Comparison of ENCODE assay signal across 10 cellular contexts in the genomic region with DNA sequence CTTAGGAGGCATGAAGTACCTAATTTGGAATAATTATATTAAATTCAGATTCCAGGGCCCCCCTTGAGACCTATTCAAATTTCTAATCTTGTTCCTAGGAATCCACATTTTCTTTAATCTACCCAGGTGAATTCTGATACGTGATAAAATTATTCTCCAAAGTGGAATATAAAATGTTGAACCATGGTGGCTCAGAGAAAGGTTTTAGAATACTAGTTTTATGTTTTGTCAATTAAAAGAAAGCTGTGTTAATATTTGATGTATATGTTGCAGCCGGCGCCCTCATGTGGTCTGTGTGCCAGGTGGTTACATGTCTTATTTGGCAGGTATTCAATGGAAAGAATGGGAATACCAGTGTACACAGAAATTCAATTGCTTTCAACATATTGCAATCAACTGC.
DNase-seq lines count a peak whose midpoint lies in the region; FAIRE-seq and TF ChIP-seq lines count a peak whose summit lies in the region.
"Had no signal": no experiment of that assay in that cellular context is flagged by ENCODE, and none has a peak within 500 bp of the region (broad histone marks: within the 10 kb centered on the region; RNA-seq: fewer than 3 reads in every experiment).

No MANE protein-coding gene starts in this region.

- no peak overlapping the region for H3K27ac ChIP-seq in endodermal cell (ENCODE audit: low read depth, low read length)
- H3K27ac ChIP-seq: BLaER1 treated with 17β-estradiol and CSF1 and Interleukin-3, amounts not matched to agents 10 nM and 100 nM had no signal

- H3K4me3 ChIP-seq in endodermal cell (ENCODE audit: low read length) = no peak overlapping the region
- H3K4me3 ChIP-seq in retinal pigment epithelial cell (ENCODE audit: low read length) = no peak overlapping the region
- H3K4me3 ChIP-seq: BLaER1 treated with 17β-estradiol and CSF1 and Interleukin-3, amounts not matched to agents 10 nM and 100 nM had no signal

- peaks cover 10% of the 10 kb centered on the region for H3K4me1 Mint-ChIP-seq in endodermal cell

- H3K9me3 Mint-ChIP-seq in endodermal cell = no peaks in the 10 kb centered on the region

- no peak for FAIRE-seq in urothelium cell line (lab: Jason Lieb, UNC)

- H3K36me3 Mint-ChIP-seq in endodermal cell (ENCODE audit: low read depth) = no peaks in the 10 kb centered on the region
- H3K36me3 Mint-ChIP-seq: activated CD4-positive, alpha-beta memory T cell treated with anti-CD3 and anti-CD28 coated beads for 36 hours had no signal

- no peak overlapping the region for H3K9ac ChIP-seq in endodermal cell (ENCODE audit: extremely low read depth, low read length, poor library complexity, severe bottlenecking)
- H3K9ac ChIP-seq: BLaER1 treated with 17β-estradiol and CSF1 and Interleukin-3, amounts not matched to agents 10 nM and 100 nM had no signal

- no peaks in the 10 kb centered on the region for H3K4me1 ChIP-seq in endodermal cell (ENCODE audit: control insufficient read depth, insufficient read depth, low read length)

- WGBS in endodermal cell (ENCODE audit: insufficient coverage in 1 of 2, insufficient read length in 1 of 2), 2 experiments = 77 to 100% methylated on average over 1 to 3 of the region's 3 CpGs

- H3K9me3 ChIP-seq in endodermal cell (ENCODE audit: control insufficient read depth, low read length) = no peaks in the 10 kb centered on the region
- H3K9me3 ChIP-seq: BLaER1 treated with 17β-estradiol and CSF1 and Interleukin-3, amounts not matched to agents 10 nM and 100 nM had no signal

- no peaks in the 10 kb centered on the region for H3K27me3 ChIP-seq in endodermal cell (ENCODE audit: control insufficient read depth, insufficient read depth, low read length, poor library complexity, severe bottlenecking)
- H3K27me3 ChIP-seq: BLaER1 treated with 17β-estradiol and CSF1 and Interleukin-3, amounts not matched to agents 10 nM and 100 nM had no signal

- DNase-seq in NCI-H2196 (lab: John Stamatoyannopoulos, UW; ENCODE audit: unreplicated experiment) = peak; percentile 1
- DNase-seq in NCI-H2196 treated with DMSO at 0.1 percent for 48 hours (lab: John Stamatoyannopoulos, UW; ENCODE audit: unreplicated experiment) = no peak
- DNase-seq in NCI-H526 treated with DMSO at 0.1 percent for 48 hours (lab: John Stamatoyannopoulos, UW) = peak; percentile 7
- peak; percentile 78 for DNase-seq in endodermal cell
- no peak for DNase-seq in retinal pigment epithelial cell (ENCODE audit: low read depth)
- DNase-seq in GM03348 (ENCODE audit: low spot score) = no peak
- no peak for DNase-seq in urothelium cell line (ENCODE audit: low spot score)
- DNase-seq in NCI-H2227 (lab: John Stamatoyannopoulos, UW; ENCODE audit: unreplicated experiment) = no peak
- DNase-seq: activated CD4-positive, alpha-beta memory T cell treated with anti-CD3 and anti-CD28 coated beads for 36 hours had no signal

- TF ChIP-seq CTCF in endodermal cell (conservative IDR thresholded peaks at IDR 0.05) = peak; percentile 76
- TF ChIP-seq CTCF in retinal pigment epithelial cell (conservative IDR thresholded peaks at IDR 0.05; ENCODE audit: low read depth, low read length) = peak; percentile 61

- H3K27me3 Mint-ChIP-seq in endodermal cell (ENCODE audit: insufficient read depth) = no peaks in the 10 kb centered on the region
- H3K27me3 Mint-ChIP-seq: activated CD4-positive, alpha-beta memory T cell treated with anti-CD3 and anti-CD28 coated beads for 36 hours had no signal

- no peak overlapping the region for H3K4me3 Mint-ChIP-seq in endodermal cell
- H3K4me3 Mint-ChIP-seq: activated CD4-positive, alpha-beta memory T cell treated with anti-CD3 and anti-CD28 coated beads for 36 hours had no signal

- no peak overlapping the region for H3K27ac Mint-ChIP-seq in endodermal cell
- H3K27ac Mint-ChIP-seq: activated CD4-positive, alpha-beta memory T cell treated with anti-CD3 and anti-CD28 coated beads for 36 hours had no signal

- H3K36me3 ChIP-seq in endodermal cell (ENCODE audit: control insufficient read depth, insufficient read depth, low read length) = no peaks in the 10 kb centered on the region
- H3K36me3 ChIP-seq: BLaER1 treated with 17β-estradiol and CSF1 and Interleukin-3, amounts not matched to agents 10 nM and 100 nM had no signal

Comparison
In these comparisons a context has a peak if more than half of its experiments do, and no peak if none do; other contexts are left out.
1. DNase-seq: peak in NCI-H2196 (single experiment), NCI-H526 treated with DMSO at 0.1 percent for 48 hours (single experiment) and endodermal cell (single experiment); none in NCI-H2196 treated with DMSO at 0.1 percent for 48 hours (single experiment), retinal pigment epithelial cell (single experiment), GM03348 (single experiment), urothelium cell line (single experiment) and NCI-H2227 (single experiment).